In the genomic region with DNA sequence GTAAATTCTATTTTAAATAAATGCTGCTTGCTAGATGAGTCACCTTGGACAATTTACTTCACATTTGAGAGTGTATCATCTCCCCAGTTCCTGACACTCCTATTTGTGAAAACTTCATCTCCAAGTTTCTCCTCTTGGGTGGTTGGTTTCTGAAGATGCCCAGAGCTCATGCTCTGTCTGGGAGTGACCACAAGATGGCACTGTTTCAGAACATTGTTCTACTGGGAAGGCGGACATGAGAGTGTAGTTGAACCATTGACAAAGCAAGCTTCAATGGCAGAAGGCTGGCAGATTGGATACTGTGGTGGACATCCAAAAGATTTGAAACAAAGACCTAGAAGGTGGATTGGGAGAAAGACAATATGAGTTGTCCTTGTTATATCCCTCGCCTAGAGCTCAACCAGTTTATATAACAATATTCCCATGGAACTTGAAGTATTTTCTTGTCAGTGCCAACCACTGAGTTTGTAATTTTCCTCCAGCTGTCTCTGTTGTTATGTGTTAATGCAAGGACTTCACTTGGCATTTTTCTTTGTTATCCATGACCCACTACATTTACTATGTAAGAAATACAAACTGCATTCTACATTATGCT, we compare ENCODE assay signal across 9 cellular contexts.
DNase-seq lines count a peak whose midpoint lies in the region; ATAC-seq, FAIRE-seq and TF ChIP-seq lines count a peak whose summit lies in the region.
"Had no signal": no experiment of that assay in that cellular context is flagged by ENCODE, and none has a peak within 500 bp of the region (broad histone marks: within the 10 kb centered on the region; RNA-seq: fewer than 3 reads in every experiment).

No MANE protein-coding gene starts in this region.

- TF ChIP-seq CTCF in psoas muscle (IDR thresholded peaks at IDR 0.05), result peak; percentile 59

- no peaks in the 10 kb centered on the region for H3K4me1 Mint-ChIP-seq in activated CD4-positive, alpha-beta memory T cell treated with anti-CD3 and anti-CD28 coated beads, Interleukin-2, amount 10 ng/mL, durations not matched to agents 7 days and 5 days
- H3K4me1 Mint-ChIP-seq in T-helper 2 cell treated with Interferon-gamma antibody and Interleukin-4, amounts not matched to agents 5 μg/mL and 100 μg/mL, for 36 hours (ENCODE audit: low read depth), result peaks cover 2% of the 10 kb centered on the region

- no peaks in the 10 kb centered on the region for H3K36me3 Mint-ChIP-seq in activated CD4-positive, alpha-beta memory T cell treated with anti-CD3 and anti-CD28 coated beads, Interleukin-2, amount 10 ng/mL, durations not matched to agents 7 days and 5 days (ENCODE audit: low read depth)
- no peaks in the 10 kb centered on the region for H3K36me3 Mint-ChIP-seq in T-helper 2 cell treated with Interferon-gamma antibody and Interleukin-4, amounts not matched to agents 5 μg/mL and 100 μg/mL, for 36 hours (ENCODE audit: low read depth)
- H3K36me3 Mint-ChIP-seq: activated naive CD4-positive, alpha-beta T cell treated with anti-CD3 and anti-CD28 coated beads, Interleukin-2, amount 50 U/mL, for 24 hours had no signal

- 17 to 31% (median 27%) methylated on average over 2 of the region's 2 CpGs for WGBS in psoas muscle, 3 donors

- no peak overlapping the region for H3K4me3 ChIP-seq in psoas muscle

- no peaks in the 10 kb centered on the region for H3K27me3 Mint-ChIP-seq in activated CD4-positive, alpha-beta memory T cell treated with anti-CD3 and anti-CD28 coated beads, Interleukin-2, amount 10 ng/mL, durations not matched to agents 7 days and 5 days
- no peaks in the 10 kb centered on the region for H3K27me3 Mint-ChIP-seq in T-helper 2 cell treated with Interferon-gamma antibody and Interleukin-4, amounts not matched to agents 5 μg/mL and 100 μg/mL, for 36 hours (ENCODE audit: low read depth)
- H3K27me3 Mint-ChIP-seq: activated naive CD4-positive, alpha-beta T cell treated with anti-CD3 and anti-CD28 coated beads, Interleukin-2, amount 50 U/mL, for 24 hours had no signal

- H3K27me3 ChIP-seq in psoas muscle (ENCODE audit: insufficient read depth in 3 of 3, low read length in 2 of 3), result peaks cover 0 to 1% (median 0%) of the 10 kb centered on the region in 3 donors

- peak; percentile 85 for FAIRE-seq in GM19239 (lab: Jason Lieb, UNC)

- H3K9me3 Mint-ChIP-seq in activated CD4-positive, alpha-beta memory T cell treated with anti-CD3 and anti-CD28 coated beads, Interleukin-2, amount 10 ng/mL, durations not matched to agents 7 days and 5 days, result no peaks in the 10 kb centered on the region
- no peaks in the 10 kb centered on the region for H3K9me3 Mint-ChIP-seq in T-helper 2 cell treated with Interferon-gamma antibody and Interleukin-4, amounts not matched to agents 5 μg/mL and 100 μg/mL, for 36 hours
- H3K9me3 Mint-ChIP-seq: activated naive CD4-positive, alpha-beta T cell treated with anti-CD3 and anti-CD28 coated beads, Interleukin-2, amount 50 U/mL, for 24 hours had no signal

- CTCF ChIA-PET in activated CD4-positive, alpha-beta memory T cell treated with anti-CD3 and anti-CD28 coated beads, Interleukin-2, amount 10 ng/mL, durations not matched to agents 7 days and 5 days (lab: Charles Lee), result interaction anchor here (0.6 to 1.6 kb wide), 14 partner anchors 8 to 841 kb away, joined by 3 to 6 read pairs (median 3); no protein-coding TSS in a partner anchor

- no peaks in the 10 kb centered on the region for H3K9me3 ChIP-seq in psoas muscle

- H3K36me3 ChIP-seq in psoas muscle (ENCODE audit: insufficient read depth in 1 of 2, low read depth in 1 of 2), result no peaks in the 10 kb centered on the region

- no peak overlapping the region for H3K4me3 Mint-ChIP-seq in activated CD4-positive, alpha-beta memory T cell treated with anti-CD3 and anti-CD28 coated beads, Interleukin-2, amount 10 ng/mL, durations not matched to agents 7 days and 5 days
- no peak overlapping the region for H3K4me3 Mint-ChIP-seq in T-helper 2 cell treated with Interferon-gamma antibody and Interleukin-4, amounts not matched to agents 5 μg/mL and 100 μg/mL, for 36 hours
- H3K4me3 Mint-ChIP-seq: activated naive CD4-positive, alpha-beta T cell treated with anti-CD3 and anti-CD28 coated beads, Interleukin-2, amount 50 U/mL, for 24 hours had no signal

- ATAC-seq in HG03108 (IDR thresholded peaks at IDR 0.05; ENCODE audit: unreplicated experiment) (peak; percentile 77), psoas muscle (peak in 1 of 4 donors; percentile 27)

- H3K4me1 ChIP-seq in psoas muscle, result no peaks in the 10 kb centered on the region

- POLR2A ChIA-PET in activated CD4-positive, alpha-beta memory T cell treated with anti-CD3 and anti-CD28 coated beads, Interleukin-2, amount 10 ng/mL, durations not matched to agents 7 days and 5 days (lab: Charles Lee), result no interaction called here

- H3K27ac Mint-ChIP-seq in activated CD4-positive, alpha-beta memory T cell treated with anti-CD3 and anti-CD28 coated beads, Interleukin-2, amount 10 ng/mL, durations not matched to agents 7 days and 5 days, result no peak overlapping the region
- no peak overlapping the region for H3K27ac Mint-ChIP-seq in T-helper 2 cell treated with Interferon-gamma antibody and Interleukin-4, amounts not matched to agents 5 μg/mL and 100 μg/mL, for 36 hours
- H3K27ac Mint-ChIP-seq: activated naive CD4-positive, alpha-beta T cell treated with anti-CD3 and anti-CD28 coated beads, Interleukin-2, amount 50 U/mL, for 24 hours had no signal

- DNase-seq in DMS114 treated with DMSO at 0.1 percent for 48 hours (lab: John Stamatoyannopoulos, UW; ENCODE audit: unreplicated experiment) (peak; percentile 19), GM19239 (ENCODE audit: insufficient read length, low spot score) (peak; percentile 45), NCI-H345 (lab: John Stamatoyannopoulos, UW) (peak; percentile 18), head of caudate nucleus (peak in 40 of 42 donors; percentile 6 to 84 (median 54)), psoas muscle (no peak)
- peak; percentile 31 for DNase-seq in activated CD4-positive, alpha-beta memory T cell treated with anti-CD3 and anti-CD28 coated beads, Interleukin-2, amount 10 ng/mL, durations not matched to agents 7 days and 5 days
- DNase-seq in T-helper 2 cell treated with Interferon-gamma antibody and Interleukin-4, amounts not matched to agents 5 μg/mL and 100 μg/mL, for 36 hours (ENCODE audit: low spot score), result no peak

- intact Hi-C loops in head of caudate nucleus (cut with DNase I) (no loop called here), psoas muscle (cut with DNase I) (loop anchor here in 1 of 2 donors (10.0 kb wide), 1 partner anchor 889 kb away; no protein-coding TSS in a partner anchor)

- no peak overlapping the region for H3K27ac ChIP-seq in psoas muscle

Comparison
In these comparisons a context has a peak if more than half of its experiments do, and no peak if none do; other contexts are left out.
1. DNase-seq: peak in DMS114 treated with DMSO at 0.1 percent for 48 hours (single experiment), GM19239 (single experiment), NCI-H345 (single experiment), activated CD4-positive, alpha-beta memory T cell treated with anti-CD3 and anti-CD28 coated beads, Interleukin-2, amount 10 ng/mL, durations not matched to agents 7 days and 5 days (single experiment) and head of caudate nucleus (40 of 42); none in psoas muscle (0 of 2) and T-helper 2 cell treated with Interferon-gamma antibody and Interleukin-4, amounts not matched to agents 5 μg/mL and 100 μg/mL, for 36 hours (single experiment).